Comparison of ENCODE assay signal across 11 cellular contexts in the genomic region with DNA sequence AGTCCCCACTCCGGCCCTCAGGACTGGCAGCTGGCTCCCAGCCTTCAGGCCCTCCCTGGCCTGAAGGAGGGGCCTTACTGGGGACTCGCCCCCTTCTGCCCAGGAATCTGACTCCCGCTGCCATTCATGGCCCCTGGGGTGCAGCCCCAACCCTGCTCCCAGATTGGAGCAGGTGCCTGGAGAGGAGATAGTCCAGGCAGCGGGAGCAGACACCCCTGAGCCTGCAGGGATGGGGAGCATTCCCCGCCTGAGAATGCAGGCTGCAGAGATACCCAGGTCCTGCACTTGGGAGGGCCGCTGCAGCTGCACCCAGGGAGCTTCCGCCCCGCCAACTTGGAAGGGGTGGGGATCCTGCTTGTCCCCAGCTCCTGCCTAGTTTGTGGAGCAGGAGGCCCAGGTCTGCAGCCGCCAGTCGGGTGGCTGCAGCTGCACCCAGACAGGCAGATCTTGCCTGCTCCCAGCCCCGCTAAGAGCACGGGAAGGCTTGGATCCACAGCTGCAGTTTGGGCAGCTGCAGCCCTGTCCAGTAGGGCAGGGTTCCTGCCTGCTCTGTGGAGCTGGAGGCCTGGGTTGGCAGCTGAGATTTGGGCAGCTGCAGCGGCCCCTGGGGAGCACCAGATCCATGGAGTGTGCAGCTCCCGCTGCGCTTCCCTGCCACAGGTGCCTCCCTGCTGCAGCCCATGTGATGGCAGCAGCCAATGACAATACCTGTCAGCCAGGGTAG. TPM values are rescaled to one million over a fixed set of nuclear protein-coding genes. Genes with fewer than 3 reads are reported as not detected.
DNase-seq lines count a peak whose midpoint lies in the region; ATAC-seq, FAIRE-seq and TF ChIP-seq lines count a peak whose summit lies in the region.
"Had no signal": no experiment of that assay in that cellular context is flagged by ENCODE, and none has a peak within 500 bp of the region (broad histone marks: within the 10 kb centered on the region; RNA-seq: fewer than 3 reads in every experiment).

No MANE protein-coding gene starts in this region.

- H3K36me3 Mint-ChIP-seq in T-cell (no peaks in the 10 kb centered on the region), type B pancreatic cell (no peaks in the 10 kb centered on the region)

- H3K9me3 Mint-ChIP-seq in T-cell (no peaks in the 10 kb centered on the region), type B pancreatic cell (no peaks in the 10 kb centered on the region)

- H3K23ac ChIP-seq in mesendoderm (ENCODE audit: low read length), result no peak overlapping the region

- H2BK15ac ChIP-seq in mesendoderm (replicated peaks; ENCODE audit: low read depth), result no peak overlapping the region

- no peak overlapping the region for H3K9ac ChIP-seq in mesendoderm (ENCODE audit: low read length)

- peak overlapping the region; percentile 75 to 83 for H3K27ac Mint-ChIP-seq in T-cell
- H3K27ac Mint-ChIP-seq in type B pancreatic cell, result no peak overlapping the region

- peak; percentile 13 for FAIRE-seq in HTR-8/SVneo (lab: Jason Lieb, UNC)
- FAIRE-seq: kidney had no signal

- no peak overlapping the region for H2BK120ac ChIP-seq in mesendoderm (ENCODE audit: low read depth, low read length)

- no peak overlapping the region for H3K4me2 ChIP-seq in mesendoderm (ENCODE audit: low read length)

- peak in 1 of 4 experiments; percentile 75 for ATAC-seq in T-cell (replicated peaks in 1 of 4)
- ATAC-seq in GM21576 (IDR thresholded peaks at IDR 0.05; ENCODE audit: unreplicated experiment), result no peak
- ATAC-seq in HG03196 (IDR thresholded peaks at IDR 0.05; ENCODE audit: unreplicated experiment), result no peak

- DNase-seq in NCI-H2227 (lab: John Stamatoyannopoulos, UW; ENCODE audit: unreplicated experiment) (peak; percentile 43), NCI-H2227 treated with DMSO at 0.1 percent for 48 hours (lab: John Stamatoyannopoulos, UW) (no peak), HTR-8/SVneo (ENCODE audit: insufficient read length, low spot score) (no peak), T-cell (no peak), mesendoderm (no peak), type B pancreatic cell (ENCODE audit: extremely low spot score, unreplicated experiment) (no peak)
- DNase-seq: kidney; SIG-M5; stimulated activated CD8-positive, alpha-beta memory T cell treated with anti-CD3 and anti-CD28 coated beads, Interleukin-4, amount 100 ng/mL, for 48 hours had no signal

- H3K4me1 ChIP-seq in mesendoderm (ENCODE audit: control insufficient read depth, low read depth, low read length), result no peaks in the 10 kb centered on the region

- CTCF ChIA-PET in T-cell (lab: Charles Lee), result interaction anchor here (0.6 to 0.7 kb wide), 2 partner anchors 11 to 62 kb away, joined by 3 read pairs; no protein-coding TSS in a partner anchor

- H3K27ac ChIP-seq in mesendoderm (ENCODE audit: low read depth, low read length), result peak overlapping the region; percentile 13

- no peaks in the 10 kb centered on the region for H3K36me3 ChIP-seq in mesendoderm (ENCODE audit: control insufficient read depth, insufficient read depth, low read length)

- no peak overlapping the region for H3K18ac ChIP-seq in mesendoderm (ENCODE audit: low read length)

- no peaks in the 10 kb centered on the region for H3K27me3 Mint-ChIP-seq in T-cell
- no peaks in the 10 kb centered on the region for H3K27me3 Mint-ChIP-seq in type B pancreatic cell

- no peak overlapping the region for H3K4ac ChIP-seq in mesendoderm (ENCODE audit: low read depth, low read length)

- H4K8ac ChIP-seq in mesendoderm (ENCODE audit: low read depth, low read length), result no peak overlapping the region

- H3K4me1 Mint-ChIP-seq in T-cell (peaks cover 58 to 71% (median 61%) of the 10 kb centered on the region in 3 donors), type B pancreatic cell (ENCODE audit: unreplicated experiment) (peaks cover 6% of the 10 kb centered on the region)

- no peaks in the 10 kb centered on the region for H3K79me1 ChIP-seq in mesendoderm (ENCODE audit: low read length)

- H4K5ac ChIP-seq in mesendoderm (ENCODE audit: low read length), result no peak overlapping the region

- no peaks in the 10 kb centered on the region for H3K27me3 ChIP-seq in mesendoderm (ENCODE audit: insufficient read depth, low read length, poor library complexity)

- no peak overlapping the region for H2AK5ac ChIP-seq in mesendoderm (ENCODE audit: low read length)

- no peak overlapping the region for H3K4me3 ChIP-seq in mesendoderm (ENCODE audit: low read length)

- no peak overlapping the region for H2BK5ac ChIP-seq in mesendoderm (ENCODE audit: low read length)

- H3K79me2 ChIP-seq in mesendoderm (ENCODE audit: control insufficient read depth, insufficient read depth, low read length), result no peaks in the 10 kb centered on the region

- POLR2A ChIA-PET in T-cell (lab: Charles Lee), result no interaction called here

- H3K4me3 Mint-ChIP-seq in T-cell (peak overlapping the region; percentile 62 to 70 (median 64)), type B pancreatic cell (no peak overlapping the region)

- no peak for TF ChIP-seq CTCF in type B pancreatic cell (conservative IDR thresholded peaks at IDR 0.05)

- no peak overlapping the region for H3K56ac ChIP-seq in mesendoderm (ENCODE audit: low read length)

- no CpG with 5 or more reads among the region's 15 CpGs for WGBS in mesendoderm (ENCODE audit: extremely low coverage, insufficient coverage, low lambda C conversion rate)

RNA-seq across cellular contexts. Expression of a gene that starts 5.2 kb away (rescaled TPM):
- total RNA-seq in T-cell (under 1 TPM in 3 of 5 donors, not detected in 2; 0.30 to 0.63 (median 0.53) TPM), type B pancreatic cell (ENCODE audit: low replicate concordance) (not detected in 2 replicates)
- not detected for polyA plus RNA-seq in mesendoderm (2013, experiment 1 of 2)
- polyA plus RNA-seq in mesendoderm (2013, experiment 2 of 2), result not detected
- total RNA-seq: kidney had no signal

RNA-seq across cellular contexts. Expression of a gene that starts 54.7 kb away (rescaled TPM):
- total RNA-seq in T-cell (1 to 10 TPM; 1.2 to 3.0 (median 1.4) TPM), type B pancreatic cell (ENCODE audit: low replicate concordance) (29.4 and 51.0 TPM in 2 replicates)
- polyA plus RNA-seq in mesendoderm (2013, experiment 1 of 2), result 211 TPM
- polyA plus RNA-seq in mesendoderm (2013, experiment 2 of 2), result 213 TPM
